Comparison of ENCODE assay signal across 9 cellular contexts in genomic region chr14:85531141-85531593, GRCh38. TPM values are rescaled to one million over a fixed set of nuclear protein-coding genes. Genes with fewer than 3 reads are reported as not detected.
DNase-seq lines count a peak whose midpoint lies in the region; ATAC-seq and TF ChIP-seq lines count a peak whose summit lies in the region.
"Had no signal": no experiment of that assay in that cellular context is flagged by ENCODE, and none has a peak within 500 bp of the region (broad histone marks: within the 10 kb centered on the region; RNA-seq: fewer than 3 reads in every experiment).

No MANE protein-coding gene starts in this region.

- peak overlapping the region in 1 of 2 experiments; percentile 37 for H3K14ac ChIP-seq in mesenchymal stem cell (ENCODE audit: low read length in 2 of 2)

- peaks cover 79% of the 10 kb centered on the region for H3K27me3 Mint-ChIP-seq in activated T-cell treated with anti-CD3 and anti-CD28 coated beads, Interleukin-2, amount 50 U/mL, for 72 hours (ENCODE audit: low read depth)

- TF ChIP-seq CTCF in upper lobe of right lung (IDR thresholded peaks at IDR 0.05) = no peak

- no peaks in the 10 kb centered on the region for H3K9me3 Mint-ChIP-seq in activated T-cell treated with anti-CD3 and anti-CD28 coated beads, Interleukin-2, amount 50 U/mL, for 72 hours

- peaks cover 16% of the 10 kb centered on the region for H3K4me1 Mint-ChIP-seq in activated T-cell treated with anti-CD3 and anti-CD28 coated beads, Interleukin-2, amount 50 U/mL, for 72 hours (ENCODE audit: low read depth)

- H3K36me3 ChIP-seq in ectodermal cell (ENCODE audit: control insufficient read depth, insufficient read depth, low read length) (no peaks in the 10 kb centered on the region), mesenchymal stem cell (ENCODE audit: control insufficient read depth in 1 of 2, insufficient read depth in 2 of 2, low read depth in 1 of 2, low read length in 2 of 2) (peaks cover 0 to 3% of the 10 kb centered on the region in 2 experiments), upper lobe of right lung (no peaks in the 10 kb centered on the region)

- no peak overlapping the region for H3K23ac ChIP-seq in mesenchymal stem cell (ENCODE audit: low read length in 2 of 2)

- H3K18ac ChIP-seq in mesenchymal stem cell (ENCODE audit: low read depth in 1 of 2, low read length in 2 of 2) = peak overlapping the region; percentile 50 to 92

- H3K4me3 Mint-ChIP-seq in activated T-cell treated with anti-CD3 and anti-CD28 coated beads, Interleukin-2, amount 50 U/mL, for 72 hours = peak overlapping the region in 1 of 2 donors; percentile 61

- peak overlapping the region; percentile 40 to 55 for H3K4ac ChIP-seq in mesenchymal stem cell (ENCODE audit: low read depth in 1 of 2, low read length in 2 of 2)

- H2AFZ ChIP-seq in mesenchymal stem cell (ENCODE audit: low read depth, low read length) = peak overlapping the region; percentile 93

- H4K8ac ChIP-seq in mesenchymal stem cell (ENCODE audit: low read length) = no peak overlapping the region

- H3K4me3 ChIP-seq in ectodermal cell (ENCODE audit: insufficient read depth, low read depth, low read length) = peak overlapping the region; percentile 56
- peak overlapping the region; percentile 75 to 98 for H3K4me3 ChIP-seq in mesenchymal stem cell (ENCODE audit: insufficient read depth in 1 of 2, low read depth in 1 of 2, low read length in 2 of 2)
- peak overlapping the region; percentile 54 for H3K4me3 ChIP-seq in upper lobe of right lung

- peak overlapping the region; percentile 98 for H3K9ac ChIP-seq in mesenchymal stem cell (ENCODE audit: low read length)

- H2BK12ac ChIP-seq in mesenchymal stem cell (ENCODE audit: low read length in 2 of 2) = peak overlapping the region in 1 of 2 experiments; percentile 99

- no peaks in the 10 kb centered on the region for H3K9me3 ChIP-seq in ectodermal cell (ENCODE audit: control insufficient read depth, low read length)
- H3K9me3 ChIP-seq in mesenchymal stem cell (ENCODE audit: control insufficient read depth, low read length) = no peaks in the 10 kb centered on the region
- H3K9me3 ChIP-seq in upper lobe of right lung = no peaks in the 10 kb centered on the region

- H2BK5ac ChIP-seq in mesenchymal stem cell (ENCODE audit: low read depth, low read length, poor library complexity, severe bottlenecking) = no peak overlapping the region

- ATAC-seq in activated T-cell treated with anti-CD3 and anti-CD28 coated beads, Interleukin-2, amount 50 U/mL, for 72 hours (replicated peaks in 1 of 2) = no peak
- ATAC-seq in upper lobe of right lung (peak; percentile 39), GM21367 (IDR thresholded peaks at IDR 0.05; ENCODE audit: unreplicated experiment) (no peak)

- peaks cover 0 to 2% of the 10 kb centered on the region in 2 donors for H3K36me3 Mint-ChIP-seq in activated T-cell treated with anti-CD3 and anti-CD28 coated beads, Interleukin-2, amount 50 U/mL, for 72 hours (ENCODE audit: insufficient read depth in 2 of 2)

- no peak overlapping the region for H2AK5ac ChIP-seq in mesenchymal stem cell (ENCODE audit: low read length, severe bottlenecking)

- H4K91ac ChIP-seq in mesenchymal stem cell (ENCODE audit: low read length) = peak overlapping the region; percentile 1

- H3K79me1 ChIP-seq in mesenchymal stem cell (replicated peaks; ENCODE audit: low read length, poor library complexity, severe bottlenecking) = peaks cover 10% of the 10 kb centered on the region

- H3K27me3 ChIP-seq in ectodermal cell (ENCODE audit: control insufficient read depth, insufficient read depth, low read length, poor library complexity, severe bottlenecking) (peaks cover 75% of the 10 kb centered on the region), mesenchymal stem cell (ENCODE audit: control insufficient read depth in 1 of 2, insufficient read depth in 1 of 2, low read length in 2 of 2) (no peaks in the 10 kb centered on the region), upper lobe of right lung (peaks cover 51% of the 10 kb centered on the region)

- H3K27ac ChIP-seq in ectodermal cell (ENCODE audit: insufficient read depth, low read depth, low read length, poor library complexity, severe bottlenecking) = no peak overlapping the region
- H3K27ac ChIP-seq in mesenchymal stem cell (ENCODE audit: low read length, poor library complexity, severe bottlenecking) = peak overlapping the region; percentile 47
- H3K27ac ChIP-seq in upper lobe of right lung = peak overlapping the region; percentile 40
- H3K27ac ChIP-seq: C4-2B had no signal

- peak; percentile 15 to 17 for DNase-seq in activated T-cell treated with anti-CD3 and anti-CD28 coated beads, Interleukin-2, amount 50 U/mL, for 48 hours
- no peak for DNase-seq in activated T-cell treated with anti-CD3 and anti-CD28 coated beads, Interleukin-2, amount 50 U/mL, for 72 hours
- DNase-seq in mesenchymal stem cell (peak; percentile 91), upper lobe of right lung (peak; percentile 67), pons (ENCODE audit: low spot score) (no peak), cerebellar cortex (ENCODE audit: low spot score) (no peak)

- H3K4me1 ChIP-seq in ectodermal cell (ENCODE audit: control insufficient read depth, insufficient read depth, low read length) (peaks cover 27% of the 10 kb centered on the region), mesenchymal stem cell (ENCODE audit: control insufficient read depth, insufficient read depth, low read depth, low read length) (peaks cover 11% of the 10 kb centered on the region), upper lobe of right lung (peaks cover 30% of the 10 kb centered on the region)

- no peak overlapping the region for H2BK15ac ChIP-seq in mesenchymal stem cell (ENCODE audit: low read depth, poor library complexity, severe bottlenecking)

- H3K27ac Mint-ChIP-seq in activated T-cell treated with anti-CD3 and anti-CD28 coated beads, Interleukin-2, amount 50 U/mL, for 72 hours = no peak overlapping the region

- intact Hi-C loops in upper lobe of right lung (cut with DNase I) = no loop called here

- H2BK120ac ChIP-seq in mesenchymal stem cell (ENCODE audit: low read depth, low read length) = no peak overlapping the region

- peak overlapping the region; percentile 96 for H3K4me2 ChIP-seq in mesenchymal stem cell (ENCODE audit: low read length, poor library complexity, severe bottlenecking)

- 1% methylated on average over 29 of the region's 29 CpGs for WGBS in ectodermal cell, 2 experiments
- WGBS in mesenchymal stem cell = under 1% methylated on average over 29 of the region's 29 CpGs

RNA-seq across cellular contexts. Expression of gene FLRT2, which starts 1.2 kb away (rescaled TPM):
- total RNA-seq in activated T-cell treated with anti-CD3 and anti-CD28 coated beads, Interleukin-2, amount 50 U/mL, for 72 hours = not detected
- 7.5 TPM for polyA plus RNA-seq in ectodermal cell (2013, experiment 1 of 4)
- 10.2 TPM for polyA plus RNA-seq in ectodermal cell (2013, experiment 2 of 4)
- 6.5 TPM for polyA plus RNA-seq in ectodermal cell (2013, experiment 3 of 4)
- polyA plus RNA-seq in ectodermal cell (2013, experiment 4 of 4) = 9.0 TPM
- 11.8 TPM for polyA plus RNA-seq in mesenchymal stem cell (2013, experiment 1 of 2)
- 11.0 TPM for polyA plus RNA-seq in mesenchymal stem cell (2013, experiment 2 of 2)
- total RNA-seq in upper lobe of right lung = 13.3 TPM

Comparison
In these comparisons a context has a peak if more than half of its experiments do, and no peak if none do; other contexts are left out.
1. DNase-seq: peak in activated T-cell treated with anti-CD3 and anti-CD28 coated beads, Interleukin-2, amount 50 U/mL, for 48 hours (2 of 2), mesenchymal stem cell (single experiment) and upper lobe of right lung (single experiment); none in activated T-cell treated with anti-CD3 and anti-CD28 coated beads, Interleukin-2, amount 50 U/mL, for 72 hours (0 of 2), pons (single experiment) and cerebellar cortex (single experiment).
2. RNA of gene FLRT2, which starts 1.2 kb away (total RNA-seq): 13.3 TPM in upper lobe of right lung (single experiment); not detected in activated T-cell treated with anti-CD3 and anti-CD28 coated beads, Interleukin-2, amount 50 U/mL, for 72 hours; every median in the first group is over 10 times any median in the second.
3. Peak in every context shown above with its lines, with median percentiles within 50 percentile points of each other: H3K4me3 ChIP-seq.